In the genomic region with DNA sequence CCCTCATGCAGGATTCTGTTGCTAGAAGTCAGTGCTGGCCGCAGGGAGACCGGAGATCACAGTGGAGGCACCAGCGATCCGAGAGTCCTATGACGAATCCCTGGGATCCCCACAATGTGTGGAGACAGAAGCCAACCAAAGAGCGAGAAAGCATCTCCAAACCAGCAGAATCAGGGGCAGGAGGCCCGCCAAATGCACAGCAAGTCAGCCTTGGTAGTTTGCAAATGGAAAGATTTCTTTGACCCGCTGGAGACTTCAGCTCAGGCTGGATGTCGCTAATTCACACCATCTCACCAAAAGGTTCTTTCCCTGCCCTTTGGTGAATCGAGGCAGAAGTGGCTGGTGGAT, we compare ENCODE assay signal across 8 cellular contexts. TPM values are rescaled to one million over a fixed set of nuclear protein-coding genes. Genes with fewer than 3 reads are reported as not detected.
DNase-seq lines count a peak whose midpoint lies in the region; ATAC-seq and TF ChIP-seq lines count a peak whose summit lies in the region.

No MANE protein-coding gene starts in this region.

- no peaks in the 10 kb centered on the region for H3K36me3 Mint-ChIP-seq in IgD-negative memory B cell
- H3K36me3 Mint-ChIP-seq in naive B cell = no peaks in the 10 kb centered on the region

- H3K27ac Mint-ChIP-seq in IgD-negative memory B cell = peak overlapping the region in 1 of 3 donors; percentile 8
- peak overlapping the region in 2 of 6 donors; percentile 0 to 83 for H3K27ac Mint-ChIP-seq in naive B cell

- no peaks in the 10 kb centered on the region for H3K9me3 Mint-ChIP-seq in IgD-negative memory B cell
- H3K9me3 Mint-ChIP-seq in naive B cell = no peaks in the 10 kb centered on the region

- no peak for DNase-seq in AG04449 (ENCODE audit: low read depth, low spot score)
- peak; percentile 6 for DNase-seq in naive B cell
- no peak for DNase-seq in islet precursor cell

- H3K27ac ChIP-seq in cingulate gyrus (ENCODE audit: low read depth, low read length) = peak overlapping the region; percentile 87

- H3K4me3 Mint-ChIP-seq in IgD-negative memory B cell = peak overlapping the region; percentile 82 to 94 (median 88)
- peak overlapping the region; percentile 84 to 95 (median 91) for H3K4me3 Mint-ChIP-seq in naive B cell

- POLR2A ChIA-PET in AG04449 (lab: Yijun Ruan, JAX) = no interaction called here

- ATAC-seq in naive B cell (ENCODE audit: low read depth in 2 of 2) (no peak), HG03342 (IDR thresholded peaks at IDR 0.05; ENCODE audit: unreplicated experiment) (no peak), GM18498 (IDR thresholded peaks at IDR 0.05; ENCODE audit: unreplicated experiment) (no peak), GM21528 (IDR thresholded peaks at IDR 0.05; ENCODE audit: low FRiP score, unreplicated experiment) (no peak)

- peaks cover 11% of the 10 kb centered on the region for H3K27me3 Mint-ChIP-seq in IgD-negative memory B cell
- no peaks in the 10 kb centered on the region for H3K27me3 Mint-ChIP-seq in naive B cell

- CTCF ChIA-PET in AG04449 (lab: Yijun Ruan, JAX) = interaction anchor here (3.7 kb wide), 1 partner anchor 34 kb away, joined by 17 read pairs; no protein-coding TSS in a partner anchor

- peaks cover 9 to 19% (median 18%) of the 10 kb centered on the region in 3 donors for H3K4me1 Mint-ChIP-seq in IgD-negative memory B cell
- peaks cover 15 to 24% (median 21%) of the 10 kb centered on the region in 3 donors for H3K4me1 Mint-ChIP-seq in naive B cell

- peak overlapping the region; percentile 78 for H3K4me3 ChIP-seq in AG04449 (ENCODE audit: low read depth, low read length)

- TF ChIP-seq CTCF in AG04449 (IDR thresholded peaks at IDR 0.05; ENCODE audit: insufficient read depth, low read length, missing control alignments) = no peak

RNA-seq across cellular contexts. Expression of a gene that starts 0.5 kb away (rescaled TPM):
- polyA plus RNA-seq in IgD-negative memory B cell (2.5 TPM), naive B cell (ENCODE audit: low read depth in 6 of 6) (1 to 10 TPM; 1.1 to 5.2 (median 2.2) TPM)

RNA-seq across cellular contexts. Expression of a gene that starts 31.4 kb away (rescaled TPM):
- polyA plus RNA-seq in IgD-negative memory B cell = not detected
- polyA plus RNA-seq in naive B cell (ENCODE audit: low read depth in 6 of 6) = not detected
